Comparison of ENCODE assay signal across 16 cellular contexts in the genomic region with DNA sequence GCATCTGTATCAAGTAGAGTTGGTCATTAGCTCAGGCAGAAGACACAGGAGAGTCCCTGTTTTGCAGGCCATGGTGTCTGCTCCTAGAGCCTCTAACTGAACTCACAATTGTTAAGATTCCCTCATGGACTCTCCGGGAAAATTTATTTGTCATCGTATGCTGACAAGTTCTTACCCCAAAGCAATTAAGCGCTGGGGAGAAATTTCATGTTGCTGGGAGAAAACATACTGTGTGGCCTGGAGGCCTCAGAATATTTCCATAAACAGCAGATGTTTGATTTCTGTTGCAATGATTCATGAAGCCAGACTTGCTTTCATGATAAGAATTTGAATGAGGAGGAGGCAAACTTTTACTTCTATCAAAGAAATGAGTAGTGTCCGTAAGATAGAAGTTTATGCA.
"Had no signal": no experiment of that assay in that cellular context is flagged by ENCODE, and none has a peak within 500 bp of the region (broad histone marks: within the 10 kb centered on the region; RNA-seq: fewer than 3 reads in every experiment).

No MANE protein-coding gene starts in this region.

- ATAC-seq: gastrocnemius medialis; left lobe of liver; naive thymus-derived CD4-positive, alpha-beta T cell; psoas muscle; sciatic nerve had no signal

- H3K27me3 ChIP-seq: gastrocnemius medialis, heart right ventricle, neutrophil had no signal

- H3K36me3 ChIP-seq: gastrocnemius medialis, heart right ventricle, neutrophil had no signal

- H3K9me3 ChIP-seq: gastrocnemius medialis, neutrophil, psoas muscle had no signal

- H3K27ac ChIP-seq: gastrocnemius medialis, neutrophil, psoas muscle had no signal

- DNase-seq: cerebellar nuclear complex; dermis blood vessel endothelial cell; gastrocnemius medialis; heart right ventricle; hypothalamus; kidney glomerular epithelial cell; mesendoderm; naive thymus-derived CD4-positive, alpha-beta T cell; psoas muscle; stimulated activated CD4-positive, alpha-beta T cell treated with anti-CD3 and anti-CD28 coated beads, Interleukin-12 subunit alpha, Interleukin-12 subunit beta, amount 100 ng/mL, for 4 hours; stimulated activated naive CD4-positive, alpha-beta T cell had no signal

- H3K4me3 ChIP-seq: gastrocnemius medialis, heart right ventricle, lung, psoas muscle, skin epidermis had no signal

- H3K4me1 ChIP-seq: gastrocnemius medialis, heart right ventricle, psoas muscle had no signal
